In genomic region chr3:14057701-14058100, GRCh38 we compare ENCODE assay signal across 23 cellular contexts.
DNase-seq lines count a peak whose midpoint lies in the region; ATAC-seq, FAIRE-seq and TF ChIP-seq lines count a peak whose summit lies in the region.
"Had no signal": no experiment of that assay in that cellular context is flagged by ENCODE, and none has a peak within 500 bp of the region (broad histone marks: within the 10 kb centered on the region; RNA-seq: fewer than 3 reads in every experiment).

No MANE protein-coding gene starts in this region.

- DNase-seq in A549 (ENCODE audit: low read depth in 1 of 2, low spot score in 1 of 2) = peak in 1 of 2 experiments; percentile 49
- peak; percentile 71 for DNase-seq in SW480 (ENCODE audit: low spot score)
- DNase-seq in esophagus squamous epithelium (lab: John Stamatoyannopoulos, UW) = no peak
- no peak for DNase-seq in foreskin keratinocyte
- DNase-seq in stimulated activated CD4-positive, alpha-beta T cell treated with anti-CD3 and anti-CD28 coated beads, Interleukin-4, amount 100 ng/mL, for 4 hours = no peak
- no peak for DNase-seq in DMS79 treated with DMSO at 0.1 percent for 48 hours (lab: John Stamatoyannopoulos, UW)
- DNase-seq in testis = no peak
- DNase-seq: CD4-positive, CD25-positive, alpha-beta regulatory T cell; DMS79; HCEC 1CT; Karpas-422; MM.1S; NCI-H1048; NCI-H1417 treated with DMSO at 0.1 percent for 48 hours; NCI-H187 treated with DMSO at 0.1 percent for 48 hours; NCI-H2227 treated with DMSO at 0.1 percent for 48 hours; NCI-H510A; NCI-H748 treated with DMSO at 0.1 percent for 48 hours; SJCRH30 had no signal

- intact Hi-C loops in esophagus squamous epithelium (cut with DNase I) = no loop called here
- intact Hi-C loops in testis (cut with DNase I; ENCODE audit: low total_unique reads) = no loop called here

- H3K27me3 ChIP-seq in esophagus squamous epithelium (no peaks in the 10 kb centered on the region), foreskin keratinocyte (no peaks in the 10 kb centered on the region), testis (no peaks in the 10 kb centered on the region)
- H3K27me3 ChIP-seq: SJCRH30 had no signal

- no peak overlapping the region for H3K4me3 ChIP-seq in A549
- no peak overlapping the region for H3K4me3 ChIP-seq in HEK293 (ENCODE audit: low read depth, low read length)
- H3K4me3 ChIP-seq in esophagus squamous epithelium = no peak overlapping the region
- H3K4me3 ChIP-seq in testis = no peak overlapping the region
- H3K4me3 ChIP-seq: GM23338, SJCRH30 had no signal

- POLR2A ChIA-PET in A549 (lab: Yijun Ruan, JAX) (no interaction called here), HEK293 (lab: Yijun Ruan, JAX) (no interaction called here)

- TF ChIP-seq POLR2A in A549 (IDR thresholded peaks at IDR 0.05; ENCODE audit: low read length) (no peak), esophagus squamous epithelium (IDR thresholded peaks at IDR 0.05) (no peak), testis (IDR thresholded peaks at IDR 0.05) (no peak)

- CTCF ChIA-PET in A549 (lab: Yijun Ruan, JAX) = interaction anchor here (1.0 kb wide), 1 partner anchor 56 kb away, joined by 3 read pairs; no protein-coding TSS in a partner anchor
- CTCF ChIA-PET in HEK293 (lab: Yijun Ruan, JAX) = interaction anchor here (0.6 kb wide), 2 partner anchors 9 to 57 kb away, joined by 3 read pairs; no protein-coding TSS in a partner anchor

- H3K36me3 ChIP-seq in HEK293 (ENCODE audit: control insufficient read depth in 2 of 2, insufficient read depth in 1 of 2, low read length in 2 of 2) = no peaks in the 10 kb centered on the region
- no peaks in the 10 kb centered on the region for H3K36me3 ChIP-seq in esophagus squamous epithelium
- no peaks in the 10 kb centered on the region for H3K36me3 ChIP-seq in testis (ENCODE audit: low read depth, missing control alignments)
- H3K36me3 ChIP-seq: SJCRH30 had no signal

- no peak for FAIRE-seq in A549 (lab: Jason Lieb, UNC)
- FAIRE-seq: A204.1, GM12892 had no signal

- H3K4me1 ChIP-seq in A549 = peaks cover 5% of the 10 kb centered on the region; the same call in 2 of the 3 replicates
- no peaks in the 10 kb centered on the region for H3K4me1 ChIP-seq in HEK293 (ENCODE audit: control insufficient read depth, insufficient read depth, low read length)
- H3K4me1 ChIP-seq in esophagus squamous epithelium = peaks cover 0 to 14% (median 3%) of the 10 kb centered on the region in 3 donors
- H3K4me1 ChIP-seq in foreskin keratinocyte = no peaks in the 10 kb centered on the region
- no peaks in the 10 kb centered on the region for H3K4me1 ChIP-seq in testis
- H3K4me1 ChIP-seq: SJCRH30 had no signal

- H3K9me3 ChIP-seq in A549 (no peaks in the 10 kb centered on the region), HEK293 (ENCODE audit: control insufficient read depth, insufficient read depth, low read depth, low read length) (no peaks in the 10 kb centered on the region), esophagus squamous epithelium (peaks cover 0 to 7% (median 0%) of the 10 kb centered on the region in 3 donors), testis (no peaks in the 10 kb centered on the region)
- H3K9me3 ChIP-seq: SJCRH30 had no signal

- no peak for TF ChIP-seq CTCF in A549 (IDR thresholded peaks at IDR 0.05)
- no peak for TF ChIP-seq CTCF in HEK293 (tag by site-specific recombination; IDR thresholded peaks at IDR 0.05)
- TF ChIP-seq CTCF in esophagus squamous epithelium (IDR thresholded peaks at IDR 0.05) = no peak
- TF ChIP-seq CTCF in foreskin keratinocyte (conservative IDR thresholded peaks at IDR 0.05) = no peak
- no peak for TF ChIP-seq CTCF in testis (IDR thresholded peaks at IDR 0.05)

- peak in 1 of 2 experiments; percentile 30; a peak in 2 of 6 replicates for ATAC-seq in A549
- no peak for ATAC-seq in foreskin keratinocyte
- ATAC-seq: GM23338 had no signal

- H3K4me2 ChIP-seq in A549 = 0 out of 3 replicates have a peak overlapping the region, but pooled peaks have one; percentile 19
- H3K4me2 ChIP-seq: GM23338 had no signal

- 30% methylated on average over 4 of the region's 4 CpGs for WGBS in A549 (ENCODE audit: missing lambda C conversion rate)
- WGBS in esophagus squamous epithelium, 2 donors = 10 to 42% methylated on average over 3 to 4 of the region's 4 CpGs
- 72 to 85% methylated on average over 4 of the region's 4 CpGs for WGBS in testis, 2 donors

- TF ChIP-seq RAD21 in A549 (conservative IDR thresholded peaks at IDR 0.05 in 1 of 2, IDR thresholded peaks at IDR 0.05 in 1 of 2) = no peak

- peak overlapping the region in 1 of 2 experiments; percentile 58; a peak in 3 of 6 replicates for H3K27ac ChIP-seq in A549
- H3K27ac ChIP-seq in HEK293 (ENCODE audit: extremely low read depth, low read depth, low read length) = no peak overlapping the region
- H3K27ac ChIP-seq in esophagus squamous epithelium = peak overlapping the region; percentile 9 to 70 (median 60)
- H3K27ac ChIP-seq in foreskin keratinocyte = no peak overlapping the region
- H3K27ac ChIP-seq in testis = no peak overlapping the region
- H3K27ac ChIP-seq: SJCRH30 had no signal

- TF ChIP-seq EP300 in A549 (IDR thresholded peaks at IDR 0.05) = no peak

TF ChIP-seq in A549, 52 proteins besides CTCF, POLR2A, EP300 and RAD21:
- TF ChIP-seq E2F6 (IDR thresholded peaks at IDR 0.05; ENCODE audit: borderline replicate concordance, low read depth) (no peak), MAFK (IDR thresholded peaks at IDR 0.05; ENCODE audit: partially characterized antibody) (peak; percentile 17)

TF ChIP-seq in HEK293, 187 proteins besides CTCF, POLR2A, EP300 and RAD21:
- TF ChIP-seq ZNF624 (tag by site-specific recombination; IDR thresholded peaks at IDR 0.05) (no peak), KLF17 (tag by site-specific recombination; IDR thresholded peaks at IDR 0.05) (peak; percentile 82)

Comparison
In these comparisons a context has a peak if more than half of its experiments do, and no peak if none do; other contexts are left out.
1. H3K27ac ChIP-seq: peak in esophagus squamous epithelium (4 of 4); none in HEK293 (single experiment), foreskin keratinocyte (single experiment) and testis (0 of 2).